In genomic region chr17:63741251-63742049, GRCh38 we compare ENCODE assay signal across 8 cellular contexts. TPM values are rescaled to one million over a fixed set of nuclear protein-coding genes. Genes with fewer than 3 reads are reported as not detected.
A peak's percentile ranks its signal among the peaks of the same experiment; 100 is the strongest.
DNase-seq lines count a peak whose midpoint lies in the region; ATAC-seq, FAIRE-seq and TF ChIP-seq lines count a peak whose summit lies in the region.

Gene STRADA (minus strand): TSS chr17:63741799. CDS start chr17:63728369, 13,430 bp downstream.

- peaks cover 61% of the 10 kb centered on the region for H3K4me1 ChIP-seq in OCI-LY7 (ENCODE audit: insufficient read depth, low read length, poor library complexity, severe bottlenecking)
- H3K4me1 ChIP-seq in mucosa of descending colon (ENCODE audit: low read depth) = peaks cover 8% of the 10 kb centered on the region

- H3K79me2 ChIP-seq in OCI-LY7 (ENCODE audit: insufficient read depth, low read depth, low read length) = peaks cover 28% of the 10 kb centered on the region

- BruUV-seq in OCI-LY7 (replicated peaks; lab: Mats Ljungman, UMichigan) = no TSS peak

- 0 out of 2 replicates have a peak, but pooled peaks cover 6% of the 10 kb centered on the region for H4K20me1 ChIP-seq in OCI-LY7 (ENCODE audit: insufficient read depth, low read length)

- H3K9me3 ChIP-seq in OCI-LY7 (ENCODE audit: low read length) = no peaks in the 10 kb centered on the region
- no peaks in the 10 kb centered on the region for H3K9me3 ChIP-seq in mucosa of descending colon

- TF ChIP-seq CTCF in D721Med (IDR thresholded peaks at IDR 0.05; ENCODE audit: insufficient read depth, missing control alignments) (no peak), OCI-LY7 (conservative IDR thresholded peaks at IDR 0.05; ENCODE audit: low read length) (no peak), epithelial cell of esophagus (IDR thresholded peaks at IDR 0.05; ENCODE audit: insufficient read depth, low read depth, low read length, missing control alignments) (no peak), mucosa of descending colon (IDR thresholded peaks at IDR 0.05) (no peak)

- DNase-seq in D721Med (ENCODE audit: insufficient read length, low spot score) (peak; percentile 63), HuH-7.5 (ENCODE audit: low spot score) (peak; percentile 92), OCI-LY7 (ENCODE audit: low spot score) (peak; percentile 99), activated T-cell treated with anti-CD3 and anti-CD28 coated beads for 24 hours (ENCODE audit: low read depth) (peak; percentile 98), epithelial cell of esophagus (ENCODE audit: low read depth) (peak; percentile 100), mucosa of descending colon (peak; percentile 99 to 100 (median 100))
- peak; percentile 99 for DNase-seq in stimulated activated CD8-positive, alpha-beta memory T cell treated with anti-CD3 and anti-CD28 coated beads, Interleukin-4, amount 100 ng/mL, for 24 hours (ENCODE audit: low read depth)

- H3K9me2 ChIP-seq in OCI-LY7 (ENCODE audit: insufficient read depth, low read length) = no peaks in the 10 kb centered on the region

- peak within 1 kb of the TSS; percentile 98 for H3K27ac ChIP-seq in OCI-LY7 (ENCODE audit: low read depth, low read length, poor library complexity, severe bottlenecking)

- H3K4me2 ChIP-seq in OCI-LY7 (ENCODE audit: low read length) = peak within 1 kb of the TSS; percentile 98

- H3K36me3 ChIP-seq in OCI-LY7 (ENCODE audit: insufficient read depth, low read length) (peaks cover 27% of the 10 kb centered on the region), mucosa of descending colon (ENCODE audit: low read depth) (peaks cover 4% of the 10 kb centered on the region)

- peak within 1 kb of the TSS; percentile 98 for H3K4me3 ChIP-seq in OCI-LY7 (ENCODE audit: low read depth, low read length, poor library complexity, severe bottlenecking)
- H3K4me3 ChIP-seq in epithelial cell of esophagus (ENCODE audit: low read length) = peak within 1 kb of the TSS; percentile 88
- H3K4me3 ChIP-seq in mucosa of descending colon = peak within 1 kb of the TSS; percentile 67

- CTCF ChIA-PET in OCI-LY7 (lab: Charles Lee; ENCODE audit: unreplicated experiment) = no interaction called here

- FAIRE-seq in D721Med (lab: Jason Lieb, UNC) = no peak

- POLR2A ChIA-PET in OCI-LY7 (lab: Charles Lee) = interaction anchor here (0.7 to 1.7 kb wide), 15 partner anchors 10 to 120 kb away, joined by 3 to 11 read pairs (median 5); partner anchors contain the start of genes CCDC47, DDX42 and MAP3K3

- intact Hi-C loops in OCI-LY7 (cut with micrococcal nuclease; ENCODE audit: unreplicated experiment) = loop anchor here (1.0 to 10.0 kb wide), 7 partner anchors 32 to 403 kb away; partner anchors contain the start of genes CCDC47, FTSJ3, MAP3K3 and PSMC5
- intact Hi-C loops in mucosa of descending colon (cut with DNase I, micrococcal nuclease) = no loop called here

- peak; percentile 83 for ATAC-seq in GM21526 (IDR thresholded peaks at IDR 0.05; ENCODE audit: low FRiP score, unreplicated experiment)
- ATAC-seq in mucosa of descending colon = peak; percentile 94

- peak within 1 kb of the TSS; percentile 70 for H2AFZ ChIP-seq in OCI-LY7 (ENCODE audit: low read length)

RNA-seq across cellular contexts. Expression of gene STRADA, which starts in this region (rescaled TPM):
- 31.9 and 37.2 TPM in 2 replicates for total RNA-seq in OCI-LY7 (2014; rRNA removed; shearing (Covaris generic))
- total RNA-seq in OCI-LY7 (2022) (68.0 and 80.3 TPM in 2 replicates), mucosa of descending colon (10 to 100 TPM; 29.1 to 34.0 (median 29.6) TPM)

Comparison
In these comparisons a context has a peak if more than half of its experiments do, and no peak if none do; other contexts are left out.
1. Peak in every context shown above with its lines: DNase-seq, ATAC-seq, H3K4me3 ChIP-seq and H3K27ac ChIP-seq.